ENCODE assay signal across 11 cellular contexts in the genomic region with DNA sequence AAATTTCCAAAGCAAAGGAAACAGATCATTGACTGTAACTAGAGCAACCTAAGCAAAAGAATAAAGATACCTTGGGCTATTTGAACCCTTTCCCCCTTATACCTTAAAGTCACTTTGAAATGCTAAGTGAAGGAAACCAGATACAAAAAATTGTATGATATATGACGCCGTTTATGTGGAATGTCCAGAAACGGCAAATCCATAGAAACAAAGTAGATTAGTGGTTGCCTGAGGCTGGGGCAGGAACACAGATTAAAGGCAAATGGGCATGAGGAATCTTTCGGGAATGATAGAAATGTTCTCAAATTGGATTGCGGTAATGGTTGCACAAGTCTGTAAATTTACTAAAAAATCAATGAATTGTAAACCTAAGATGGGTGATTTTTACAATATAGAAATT.
DNase-seq lines count a peak whose midpoint lies in the region; ATAC-seq and TF ChIP-seq lines count a peak whose summit lies in the region.
"Had no signal": no experiment of that assay in that cellular context is flagged by ENCODE, and none has a peak within 500 bp of the region (broad histone marks: within the 10 kb centered on the region; RNA-seq: fewer than 3 reads in every experiment).

No MANE protein-coding gene starts in this region.

- peaks cover 43% of the 10 kb centered on the region for H3K4me1 Mint-ChIP-seq in nephron

- peaks cover 13% of the 10 kb centered on the region for H3K9me3 Mint-ChIP-seq in nephron

- H3K4me1 ChIP-seq in BE2C (peaks cover 5% of the 10 kb centered on the region), left lung (no peaks in the 10 kb centered on the region)

- in situ Hi-C loops in ACHN (cut with HindIII; ENCODE audit: low pct_ligation_motif_present, low pct_unique_long_range_greater_than_20kb, low sequenced_read_pairs), result no loop called here

- TF ChIP-seq CTCF in BE2C (IDR thresholded peaks at IDR 0.05; ENCODE audit: low read depth, low read length), result no peak
- no peak for TF ChIP-seq CTCF in choroid plexus epithelial cell (conservative IDR thresholded peaks at IDR 0.05; ENCODE audit: low read depth, low read length)
- TF ChIP-seq CTCF in nephron (IDR thresholded peaks at IDR 0.05; ENCODE audit: unreplicated experiment in 3 of 3), result no peak
- no peak for TF ChIP-seq CTCF in left lung (IDR thresholded peaks at IDR 0.05)

- DNase-seq in BE2C (peak; percentile 44), NCI-H226 (peak; percentile 92), choroid plexus epithelial cell (ENCODE audit: low read depth) (peak; percentile 98), ACHN (no peak), NCI-H345 treated with DMSO at 0.1 percent for 48 hours (lab: John Stamatoyannopoulos, UW; ENCODE audit: unreplicated experiment) (no peak), left lung (no peak)
- DNase-seq: NCI-H1092 treated with DMSO at 0.1 percent for 48 hours; stimulated activated CD4-positive, alpha-beta T cell treated with anti-CD3 and anti-CD28 coated beads, Interleukin-4, amount 100 ng/mL, for 4 hours had no signal

- H3K27ac Mint-ChIP-seq in nephron, result peak overlapping the region in 2 of 3 experiments; percentile 16 to 62

- no peaks in the 10 kb centered on the region for H3K9me3 ChIP-seq in BE2C
- H3K9me3 ChIP-seq in left lung, result no peaks in the 10 kb centered on the region

- no peak overlapping the region for H3K27ac ChIP-seq in left lung

- no peaks in the 10 kb centered on the region for H3K36me3 Mint-ChIP-seq in nephron (ENCODE audit: low read depth)

- intact Hi-C loops in left lung (cut with DNase I), result no loop called here

- no peak overlapping the region for H3K4me3 Mint-ChIP-seq in nephron

- H3K27me3 Mint-ChIP-seq in nephron (ENCODE audit: low read depth), result no peaks in the 10 kb centered on the region

- H3K27me3 ChIP-seq in BE2C, result no peaks in the 10 kb centered on the region
- no peaks in the 10 kb centered on the region for H3K27me3 ChIP-seq in left lung

- ATAC-seq in GM21515 (IDR thresholded peaks at IDR 0.05; ENCODE audit: unreplicated experiment), result no peak
- no peak for ATAC-seq in left lung
- ATAC-seq: GM12878 had no signal

- H3K4me3 ChIP-seq in BE2C (ENCODE audit: low read depth, low read length) (no peak overlapping the region), choroid plexus epithelial cell (ENCODE audit: low read depth, low read length) (no peak overlapping the region), left lung (no peak overlapping the region)
- H3K4me3 ChIP-seq: GM12878 had no signal

- H3K36me3 ChIP-seq in BE2C, result no peaks in the 10 kb centered on the region
- H3K36me3 ChIP-seq in left lung, result no peaks in the 10 kb centered on the region

Comparison
In these comparisons a context has a peak if more than half of its experiments do, and no peak if none do; other contexts are left out.
1. DNase-seq: peak in BE2C (single experiment), NCI-H226 (single experiment) and choroid plexus epithelial cell (single experiment); none in ACHN (single experiment), NCI-H345 treated with DMSO at 0.1 percent for 48 hours (single experiment) and left lung (0 of 2).